ENCODE assay signal across 2 cellular contexts in genomic region chr19:47111081-47111589, GRCh38.
TF ChIP-seq lines count a peak whose summit lies in the region.

No MANE protein-coding gene starts in this region.

TF ChIP-seq in SK-N-SH, 30 proteins besides CTCF, POLR2A, EP300 and RAD21 (continued from another document):
- TF ChIP-seq EZH2phosphoT487 (IDR thresholded peaks at IDR 0.05; ENCODE audit: borderline replicate concordance, low read depth), result no peak
- TF ChIP-seq SMC3 (IDR thresholded peaks at IDR 0.05; ENCODE audit: low read depth, low read length), result no peak
- TF ChIP-seq IRF3 (IDR thresholded peaks at IDR 0.05; ENCODE audit: low read depth, low read length), result no peak
- TF ChIP-seq RCOR1 (IDR thresholded peaks at IDR 0.05; ENCODE audit: low read length), result no peak
- no peak for TF ChIP-seq RFX5 (IDR thresholded peaks at IDR 0.05; ENCODE audit: low read length)
- no peak for TF ChIP-seq RXRA (IDR thresholded peaks at IDR 0.05; ENCODE audit: borderline replicate concordance, low read depth)
- TF ChIP-seq POLR2AphosphoS5 (IDR thresholded peaks at IDR 0.05; ENCODE audit: low read depth, low read length), result no peak
- no peak for TF ChIP-seq GATA2 (CRISPR knock-in tag; IDR thresholded peaks at IDR 0.05)
- no peak for TF ChIP-seq TCF12 (IDR thresholded peaks at IDR 0.05)

TF ChIP-seq in SK-N-SH treated with all-trans-retinoic acid at 6 μM for 48 hours, 23 proteins besides CTCF, POLR2A, EP300 and RAD21 (continued from another document):
- no peak for TF ChIP-seq BACH2 (CRISPR knock-in tag; IDR thresholded peaks at IDR 0.05; ENCODE audit: borderline replicate concordance)
- no peak for TF ChIP-seq ZFP3 (CRISPR knock-in tag; IDR thresholded peaks at IDR 0.05)
- TF ChIP-seq ZNF565 (CRISPR knock-in tag; conservative IDR thresholded peaks at IDR 0.05; ENCODE audit: low read depth), result no peak
- no peak for TF ChIP-seq GLIS3 (CRISPR knock-in tag; IDR thresholded peaks at IDR 0.05)
- no peak for TF ChIP-seq SNAI2 (CRISPR knock-in tag; IDR thresholded peaks at IDR 0.05)
- TF ChIP-seq TSHZ2 (CRISPR knock-in tag; IDR thresholded peaks at IDR 0.05), result no peak
- TF ChIP-seq ISL1 (CRISPR knock-in tag; IDR thresholded peaks at IDR 0.05), result no peak
- no peak for TF ChIP-seq PATZ1 (CRISPR knock-in tag; IDR thresholded peaks at IDR 0.05; ENCODE audit: borderline replicate concordance)
- no peak for TF ChIP-seq CSRNP3 (CRISPR knock-in tag; IDR thresholded peaks at IDR 0.05)
